19 cellular contexts compared by ENCODE assay signal in the genomic region with DNA sequence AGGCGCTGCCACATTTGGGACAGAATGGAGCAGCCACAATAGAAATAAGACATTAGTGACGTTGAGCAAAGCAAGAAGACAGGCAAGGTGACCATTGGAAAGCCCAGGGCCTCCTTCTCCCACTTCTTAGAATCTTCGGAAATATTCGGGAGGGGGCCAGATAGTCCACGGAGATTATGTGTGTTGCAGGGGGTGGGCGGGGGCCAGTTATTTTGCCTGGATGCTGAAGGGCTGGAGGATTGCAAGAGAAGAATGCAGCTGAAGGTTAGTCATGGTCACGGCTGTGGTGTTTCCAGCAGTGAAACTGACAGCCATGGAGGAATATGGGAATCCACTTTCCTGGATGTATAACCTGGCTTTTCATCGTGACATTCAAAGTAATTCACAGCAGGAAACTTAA.
"Had no signal": no experiment of that assay in that cellular context is flagged by ENCODE, and none has a peak within 500 bp of the region (broad histone marks: within the 10 kb centered on the region; RNA-seq: fewer than 3 reads in every experiment).

No MANE protein-coding gene starts in this region.

- H3K4me1 ChIP-seq: neural progenitor cell, testis had no signal

- H3K4me3 ChIP-seq: coronary artery, lung, neural progenitor cell, testis had no signal

- FAIRE-seq: kidney, urothelium cell line had no signal

- H3K27me3 ChIP-seq: neural progenitor cell, testis had no signal

- H2AFZ ChIP-seq: neural progenitor cell had no signal

- H3K27ac ChIP-seq: neural progenitor cell, testis had no signal

- H3K9ac ChIP-seq: neural progenitor cell had no signal

- ATAC-seq: activated CD8-positive, alpha-beta T cell treated with anti-CD3 and anti-CD28 coated beads, Interleukin-2, amount 10 ng/mL, durations not matched to agents 7 days and 5 days; activated naive CD8-positive, alpha-beta T cell treated with anti-CD3 and anti-CD28 coated beads, Interleukin-2, amount 50 U/mL, for 24 hours; left lobe of liver; T-cell had no signal

- H3K9me3 ChIP-seq: testis had no signal

- H3K4me2 ChIP-seq: neural progenitor cell had no signal

- DNase-seq: activated CD4-positive, alpha-beta T cell treated with anti-CD3 and anti-CD28 coated beads, Interleukin-2, amount 50 U/mL, for 1 hour; activated CD4-positive, CD25-positive, alpha-beta regulatory T cell treated with anti-CD3 and anti-CD28 coated beads, Interleukin-2, amount 50 U/mL, for 72 hours; activated CD8-positive, alpha-beta T cell treated with anti-CD3 and anti-CD28 coated beads, Interleukin-2, amount 10 ng/mL, durations not matched to agents 7 days and 5 days; activated gamma-delta T cell; activated naive CD4-positive, alpha-beta T cell treated with anti-CD3 and anti-CD28 coated beads, Interleukin-2, amount 50 U/mL, for 16 hours; activated naive CD8-positive, alpha-beta T cell treated with anti-CD3 and anti-CD28 coated beads, Interleukin-2, amount 50 U/mL, for 24 hours; cerebellar nuclear complex; foreskin fibroblast; kidney; naive B cell; retina; stimulated activated CD4-positive, alpha-beta T cell treated with anti-CD3 and anti-CD28 coated beads, Interleukin-4, amount 100 ng/mL, for 24 hours; T-cell; testis had no signal

- H3K36me3 ChIP-seq: neural progenitor cell had no signal
